ENCODE assay signal across 1 cellular context in genomic region chr10:11023554-11023953, GRCh38.
TF ChIP-seq lines count a peak whose summit lies in the region.

No MANE protein-coding gene starts in this region.

TF ChIP-seq in WTC11, 78 proteins besides CTCF, POLR2A, EP300 and RAD21 (continued from another document):
- TF ChIP-seq PRDM15 (CRISPR knock-in tag; IDR thresholded peaks at IDR 0.05) (no peak), IRF1 (CRISPR knock-in tag; IDR thresholded peaks at IDR 0.05) (no peak), GTF2I (CRISPR knock-in tag; conservative IDR thresholded peaks at IDR 0.05) (no peak)
TF ChIP-seq in WTC11: peak in this region for 0.
